In genomic region chr2:43174368-43175186, GRCh38 we compare ENCODE assay signal across 8 cellular contexts.
DNase-seq lines count a peak whose midpoint lies in the region; ATAC-seq lines count a peak whose summit lies in the region.

No MANE protein-coding gene starts in this region.

- peaks cover 90% of the 10 kb centered on the region for H3K4me1 ChIP-seq in effector memory CD4-positive, alpha-beta T cell (ENCODE audit: control insufficient read depth, insufficient read depth, low read length, poor library complexity, severe bottlenecking)

- peak overlapping the region; percentile 7 for H3K4me3 ChIP-seq in effector memory CD4-positive, alpha-beta T cell (ENCODE audit: insufficient read depth, low read depth, low read length, poor library complexity, severe bottlenecking)

- no peaks in the 10 kb centered on the region for H3K27me3 ChIP-seq in effector memory CD4-positive, alpha-beta T cell (replicated peaks; ENCODE audit: control insufficient read depth, insufficient read depth, low read length, poor library complexity, severe bottlenecking)

- DNase-seq in activated CD4-positive, CD25-positive, alpha-beta regulatory T cell treated with anti-CD3 and anti-CD28 coated beads, Interleukin-2, amount 50 U/mL, for 72 hours = peak; percentile 67
- DNase-seq in effector memory CD4-positive, alpha-beta T cell = peak; percentile 65 to 77 (median 69)
- DNase-seq in stimulated activated CD4-positive, alpha-beta T cell treated with anti-CD3 and anti-CD28 coated beads, Interleukin-12 subunit alpha, Interleukin-12 subunit beta, amount 100 ng/mL, for 24 hours (ENCODE audit: low read depth in 2 of 2) = peak; percentile 55 to 62
- no peak for DNase-seq in DMS 273 (lab: John Stamatoyannopoulos, UW; ENCODE audit: unreplicated experiment)
- DNase-seq in ecto neural progenitor cell (ENCODE audit: low spot score) = no peak
- DNase-seq in OCI-M1 (lab: John Stamatoyannopoulos, UW) = no peak

- H3K36me3 ChIP-seq in effector memory CD4-positive, alpha-beta T cell (ENCODE audit: control insufficient read depth, insufficient read depth, low read length) = no peaks in the 10 kb centered on the region

- peak overlapping the region; percentile 98 for H3K27ac ChIP-seq in effector memory CD4-positive, alpha-beta T cell (ENCODE audit: insufficient read depth, low read length, poor library complexity, severe bottlenecking)

- ATAC-seq in GM18907 (IDR thresholded peaks at IDR 0.05; ENCODE audit: unreplicated experiment) (peak; percentile 75), HG03066 (IDR thresholded peaks at IDR 0.05; ENCODE audit: low read depth, unreplicated experiment) (peak; percentile 83)

- no peaks in the 10 kb centered on the region for H3K9me3 ChIP-seq in effector memory CD4-positive, alpha-beta T cell (ENCODE audit: control insufficient read depth, low read length)

Comparison
In these comparisons a context has a peak if more than half of its experiments do, and no peak if none do; other contexts are left out.
1. DNase-seq: peak in activated CD4-positive, CD25-positive, alpha-beta regulatory T cell treated with anti-CD3 and anti-CD28 coated beads, Interleukin-2, amount 50 U/mL, for 72 hours (single experiment), effector memory CD4-positive, alpha-beta T cell (3 of 3) and stimulated activated CD4-positive, alpha-beta T cell treated with anti-CD3 and anti-CD28 coated beads, Interleukin-12 subunit alpha, Interleukin-12 subunit beta, amount 100 ng/mL, for 24 hours (2 of 2); none in DMS 273 (single experiment), ecto neural progenitor cell (single experiment) and OCI-M1 (single experiment).